In genomic region chr9:135101486-135101885, GRCh38 we compare ENCODE assay signal across 9 cellular contexts. TPM values are rescaled to one million over a fixed set of nuclear protein-coding genes. Genes with fewer than 3 reads are reported as not detected.
"Had no signal": no experiment of that assay in that cellular context is flagged by ENCODE, and none has a peak within 500 bp of the region (broad histone marks: within the 10 kb centered on the region; RNA-seq: fewer than 3 reads in every experiment).

No MANE protein-coding gene starts in this region.

- DNase-seq: GM23248, GOT3, H7, HFFc6 had no signal

- H3K27ac Mint-ChIP-seq: HFFc6 had no signal

- H3K9me3 ChIP-seq: HAP-1 had no signal

- ATAC-seq: HCT116, HepG2 had no signal

- H3K9me3 Mint-ChIP-seq: HFFc6 had no signal

- H3K4me3 Mint-ChIP-seq: HFFc6, IgD-negative memory B cell had no signal

- H3K36me3 ChIP-seq: HAP-1 had no signal

- H3K4me1 ChIP-seq: HAP-1 had no signal

- H2AFZ ChIP-seq: GM23248 had no signal

- H3K27ac ChIP-seq: GM23248, HL-60 had no signal

- H3K4me3 ChIP-seq: GM23248, HAP-1 had no signal

- H3K9ac ChIP-seq: GM23248 had no signal

- H3K36me3 Mint-ChIP-seq: IgD-negative memory B cell had no signal

RNA-seq across cellular contexts. Expression of gene OLFM1, which starts 14.0 kb away (rescaled TPM):
- total RNA-seq: HepG2 had no signal
- polyA plus RNA-seq: HepG2 had no signal
